18 cellular contexts compared by ENCODE assay signal in the genomic region with DNA sequence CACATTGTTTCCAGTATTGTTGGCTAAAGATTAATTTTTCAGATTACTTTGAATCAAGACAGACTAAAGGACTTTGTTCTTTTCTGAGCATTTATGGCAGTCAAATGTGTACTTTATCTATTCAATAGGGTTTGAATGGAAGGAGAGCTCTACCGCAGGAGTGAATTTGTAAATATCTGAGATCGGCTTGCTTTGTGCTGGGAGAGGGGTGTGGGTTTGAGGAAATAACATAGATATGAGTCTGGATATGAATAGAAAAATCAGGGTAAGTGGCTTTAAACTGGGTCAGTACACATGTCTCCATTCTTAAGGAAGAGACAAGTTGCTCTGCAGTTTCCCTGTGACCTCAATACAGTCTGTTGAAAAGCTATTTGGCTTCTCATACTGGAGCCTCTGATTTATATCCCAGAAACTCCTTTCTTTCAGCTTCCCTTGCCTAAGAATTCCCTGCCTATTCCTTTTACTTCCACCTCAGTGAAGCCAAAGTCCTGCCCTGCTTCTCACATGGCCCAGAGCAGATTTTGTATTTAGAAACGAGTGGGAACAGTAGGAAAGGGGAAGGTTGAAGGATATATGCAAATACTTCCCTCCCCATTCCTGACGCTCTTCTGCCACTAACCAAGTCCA.
DNase-seq lines count a peak whose midpoint lies in the region; ATAC-seq and TF ChIP-seq lines count a peak whose summit lies in the region.
"Had no signal": no experiment of that assay in that cellular context is flagged by ENCODE, and none has a peak within 500 bp of the region (broad histone marks: within the 10 kb centered on the region; RNA-seq: fewer than 3 reads in every experiment).

No MANE protein-coding gene starts in this region.

- H3K4me1 ChIP-seq in colonic mucosa, result peaks cover 3% of the 10 kb centered on the region
- H3K4me1 ChIP-seq in mucosa of descending colon (ENCODE audit: low read depth), result peaks cover 57% of the 10 kb centered on the region
- H3K4me1 ChIP-seq: prostate gland had no signal

- H3K27me3 ChIP-seq in colonic mucosa, result no peaks in the 10 kb centered on the region

- H3K4me3 ChIP-seq in colonic mucosa, result no peak overlapping the region
- no peak overlapping the region for H3K4me3 ChIP-seq in mucosa of descending colon
- H3K4me3 ChIP-seq: coronary artery, prostate gland, thoracic aorta had no signal

- H3K9ac ChIP-seq in colonic mucosa (ENCODE audit: low read depth in 2 of 2, low read length in 2 of 2), result peak overlapping the region in 1 of 2 donors; percentile 62

- H3K27ac ChIP-seq in colonic mucosa, result peak overlapping the region; percentile 82
- H3K27ac ChIP-seq: coronary artery, prostate gland, RWPE1, thoracic aorta had no signal

- DNase-seq in HT-29 (ENCODE audit: low spot score) (peak; percentile 9), colonic mucosa (peak; percentile 75), mucosa of descending colon (peak in 1 of 3 donors; percentile 75), sciatic nerve (ENCODE audit: low spot score) (no peak), NCI-H2029 (lab: John Stamatoyannopoulos, UW) (no peak), SHP77 (lab: John Stamatoyannopoulos, UW) (no peak)
- DNase-seq in activated CD4-positive, CD25-positive, alpha-beta regulatory T cell treated with anti-CD3 and anti-CD28 coated beads, Interleukin-2, amount 50 U/mL, for 72 hours, result no peak
- DNase-seq: activated CD4-positive, alpha-beta T cell treated with anti-CD3 and anti-CD28 coated beads, Interleukin-2, amount 10 ng/mL, durations not matched to agents 7 days and 5 days; activated naive CD4-positive, alpha-beta T cell treated with anti-CD3 and anti-CD28 coated beads for 36 hours; DMS153; NCI-H1417 treated with DMSO at 0.1 percent for 48 hours; NK-92 treated with Interleukin-12 subunit alpha and Interleukin-12 subunit beta, amount 100 ng/mL, for 24 hours; stimulated activated CD4-positive, alpha-beta T cell treated with anti-CD3 and anti-CD28 coated beads, Interleukin-12 subunit alpha, Interleukin-12 subunit beta, amount 100 ng/mL, for 4 hours had no signal

- no peak for TF ChIP-seq CTCF in colonic mucosa (IDR thresholded peaks at IDR 0.05)
- no peak for TF ChIP-seq CTCF in mucosa of descending colon (IDR thresholded peaks at IDR 0.05)

- H3K9me3 ChIP-seq in colonic mucosa, result no peaks in the 10 kb centered on the region
- H3K9me3 ChIP-seq in mucosa of descending colon, result no peaks in the 10 kb centered on the region
- H3K9me3 ChIP-seq: prostate gland, thoracic aorta had no signal

- H3K36me3 ChIP-seq in colonic mucosa (no peaks in the 10 kb centered on the region), mucosa of descending colon (ENCODE audit: low read depth) (no peaks in the 10 kb centered on the region)
- H3K36me3 ChIP-seq: prostate gland, thoracic aorta had no signal

- intact Hi-C loops in colonic mucosa (cut with DNase I) (no loop called here), mucosa of descending colon (cut with DNase I, micrococcal nuclease) (no loop called here), sciatic nerve (cut with DNase I) (no loop called here)

- ATAC-seq in mucosa of descending colon, result peak; percentile 80
- peak; percentile 34 for ATAC-seq in sciatic nerve
- ATAC-seq in HG03378 (IDR thresholded peaks at IDR 0.05; ENCODE audit: unreplicated experiment), result no peak

Comparison
In these comparisons a context has a peak if more than half of its experiments do, and no peak if none do; other contexts are left out.
1. DNase-seq: peak in HT-29 (single experiment) and colonic mucosa (single experiment); none in sciatic nerve (single experiment), NCI-H2029 (single experiment), activated CD4-positive, CD25-positive, alpha-beta regulatory T cell treated with anti-CD3 and anti-CD28 coated beads, Interleukin-2, amount 50 U/mL, for 72 hours (single experiment) and SHP77 (0 of 2).